Comparison of ENCODE assay signal across 1 cellular context in genomic region chr20:60034231-60035110, GRCh38.
TF ChIP-seq lines count a peak whose summit lies in the region.

No MANE protein-coding gene starts in this region.

TF ChIP-seq in IMR-90, 13 proteins besides CTCF, POLR2A, EP300 and RAD21 (continued from another document):
- TF ChIP-seq ELK1 (IDR thresholded peaks at IDR 0.05; ENCODE audit: borderline replicate concordance, low read depth, low read length) (no peak), USF2 (IDR thresholded peaks at IDR 0.05; ENCODE audit: low read depth, low read length) (no peak), MAFK (IDR thresholded peaks at IDR 0.05; ENCODE audit: low read depth, low read length) (no peak), BHLHE40 (IDR thresholded peaks at IDR 0.05; ENCODE audit: low read depth, low read length) (no peak), RCOR1 (IDR thresholded peaks at IDR 0.05; ENCODE audit: insufficient replicate concordance, low read length) (no peak), SMC3 (IDR thresholded peaks at IDR 0.05; ENCODE audit: low read depth, low read length) (no peak), MXI1 (IDR thresholded peaks at IDR 0.05; ENCODE audit: borderline replicate concordance, low read depth, low read length) (no peak), CHD1 (IDR thresholded peaks at IDR 0.05; ENCODE audit: low read depth, low read length) (no peak), RFX5 (IDR thresholded peaks at IDR 0.05; ENCODE audit: low read depth, low read length) (no peak)
